In genomic region chr5:141188682-141189081, GRCh38 we compare ENCODE assay signal across 4 cellular contexts. TPM values are rescaled to one million over a fixed set of nuclear protein-coding genes. Genes with fewer than 3 reads are reported as not detected.
"Had no signal": no experiment of that assay in that cellular context is flagged by ENCODE, and none has a peak within 500 bp of the region (broad histone marks: within the 10 kb centered on the region; RNA-seq: fewer than 3 reads in every experiment).

No MANE protein-coding gene starts in this region.

RNA-seq across cellular contexts. Expression of gene PCDHB9, which starts 1.7 kb away (rescaled TPM):
- total RNA-seq: PC-9 had no signal

RNA-seq across cellular contexts. Expression of gene PCDHB10, which starts 3.5 kb away (rescaled TPM):
- total RNA-seq: OCI-LY7, PC-9 had no signal

RNA-seq across cellular contexts. Expression of gene PCDHB16, which starts 6.5 kb away (rescaled TPM):
- total RNA-seq: OCI-LY7, PC-3, PC-9 had no signal

RNA-seq across cellular contexts. Expression of gene PCDHB11, which starts 10.7 kb away (rescaled TPM):
- total RNA-seq: OCI-LY7, PC-9 had no signal

RNA-seq across cellular contexts. Expression of gene PCDHB8, which starts 11.1 kb away (rescaled TPM):
- total RNA-seq: OCI-LY7, PC-9, Peyer's patch had no signal
